31 cellular contexts compared by ENCODE assay signal in the genomic region with DNA sequence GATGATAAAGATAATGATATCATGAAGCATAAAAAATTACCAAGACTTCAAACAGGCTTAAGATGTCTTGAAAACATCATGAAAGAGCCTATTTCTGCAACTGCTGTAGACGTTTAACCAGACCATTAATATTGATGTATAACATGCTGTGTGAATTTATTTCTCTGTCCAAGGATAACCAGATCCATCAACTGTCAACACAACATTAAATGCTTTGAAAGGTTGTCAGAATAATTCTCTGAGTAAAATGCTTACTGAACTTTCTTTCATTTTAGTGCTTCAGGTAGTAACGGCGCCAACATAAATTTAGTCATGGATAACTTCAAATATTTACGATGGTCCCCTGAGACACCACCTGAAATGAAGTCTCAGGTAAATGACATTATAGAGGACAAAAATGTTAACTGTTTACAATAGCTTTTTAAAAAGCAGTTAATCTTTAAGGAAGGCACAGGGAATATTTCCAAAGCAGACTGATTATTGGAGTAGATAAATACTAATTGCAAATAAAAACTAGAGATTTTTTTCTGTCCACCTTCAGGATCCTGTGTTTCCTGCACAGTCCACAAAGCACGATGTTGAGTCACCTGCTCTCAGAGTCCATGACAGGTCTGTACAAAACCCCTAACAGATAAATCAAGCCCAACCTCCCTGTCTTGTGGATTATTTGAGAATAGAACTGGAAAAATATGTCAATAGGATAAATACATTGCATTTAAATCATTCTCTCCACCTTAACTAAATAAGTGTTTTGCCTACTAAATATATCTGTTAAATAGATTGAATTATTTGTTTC.
"Had no signal": no experiment of that assay in that cellular context is flagged by ENCODE, and none has a peak within 500 bp of the region (broad histone marks: within the 10 kb centered on the region; RNA-seq: fewer than 3 reads in every experiment).

No MANE protein-coding gene starts in this region.

- H3K4me1 Mint-ChIP-seq: activated CD4-positive, alpha-beta T cell treated with anti-CD3 and anti-CD28 coated beads for 36 hours; activated CD4-positive, alpha-beta T cell treated with anti-CD3 and anti-CD28 coated beads, Interleukin-2, amount 10 ng/mL, durations not matched to agents 7 days and 5 days; activated naive CD4-positive, alpha-beta T cell treated with anti-CD3 and anti-CD28 coated beads, Interleukin-2, amount 50 U/mL, for 24 hours; activated naive CD8-positive, alpha-beta T cell treated with anti-CD3 and anti-CD28 coated beads, Interleukin-2, amount 10 ng/mL, durations not matched to agents 7 days and 5 days had no signal

- H3K27ac Mint-ChIP-seq: activated CD4-positive, alpha-beta T cell treated with anti-CD3 and anti-CD28 coated beads for 36 hours; activated CD4-positive, alpha-beta T cell treated with anti-CD3 and anti-CD28 coated beads, Interleukin-2, amount 10 ng/mL, durations not matched to agents 7 days and 5 days; activated CD8-positive, alpha-beta T cell treated with anti-CD3 and anti-CD28 coated beads, Interleukin-2, amount 10 ng/mL, durations not matched to agents 7 days and 5 days; activated naive CD4-positive, alpha-beta T cell treated with anti-CD3 and anti-CD28 coated beads, Interleukin-2, amount 50 U/mL, for 24 hours; activated naive CD8-positive, alpha-beta T cell treated with anti-CD3 and anti-CD28 coated beads, Interleukin-2, amount 10 ng/mL, durations not matched to agents 7 days and 5 days; activated T-cell treated with anti-CD3 and anti-CD28 coated beads, Interleukin-2, amount 50 U/mL, for 24 hours; activated T-helper 2 cell treated with anti-CD3 and anti-CD28 coated beads, Interferon-gamma antibody, Interleukin-2, Interleukin-4, amounts not matched to agents 10 μg/mL and 5 μg/mL and 100 μg/mL, durations not matched to agents 14 hours and 24 hours and 36 hours had no signal

- H3K36me3 Mint-ChIP-seq: activated naive CD4-positive, alpha-beta T cell treated with anti-CD3 and anti-CD28 coated beads, Interleukin-2, amount 50 U/mL, for 24 hours; activated naive CD8-positive, alpha-beta T cell treated with anti-CD3 and anti-CD28 coated beads, Interleukin-2, amount 10 ng/mL, durations not matched to agents 7 days and 5 days had no signal

- H3K4me3 Mint-ChIP-seq: activated CD4-positive, alpha-beta T cell treated with anti-CD3 and anti-CD28 coated beads for 36 hours; activated CD4-positive, alpha-beta T cell treated with anti-CD3 and anti-CD28 coated beads, Interleukin-2, amount 10 ng/mL, durations not matched to agents 7 days and 5 days; activated CD8-positive, alpha-beta T cell treated with anti-CD3 and anti-CD28 coated beads, Interleukin-2, amount 10 ng/mL, durations not matched to agents 7 days and 5 days; activated naive CD4-positive, alpha-beta T cell treated with anti-CD3 and anti-CD28 coated beads, Interleukin-2, amount 50 U/mL, for 24 hours; activated naive CD8-positive, alpha-beta T cell treated with anti-CD3 and anti-CD28 coated beads, Interleukin-2, amount 10 ng/mL, durations not matched to agents 7 days and 5 days; activated T-cell treated with anti-CD3 and anti-CD28 coated beads, Interleukin-2, amount 50 U/mL, for 24 hours had no signal

- H3K36me3 ChIP-seq: ascending aorta, Peyer's patch had no signal

- H3K4me1 ChIP-seq: ascending aorta, Peyer's patch had no signal

- H3K4me3 ChIP-seq: ascending aorta, K562, Peyer's patch had no signal

- H3K27ac ChIP-seq: ascending aorta, Peyer's patch had no signal

- DNase-seq: activated CD4-positive, alpha-beta T cell treated with anti-CD3 and anti-CD28 coated beads for 36 hours; activated CD4-positive, alpha-beta T cell treated with anti-CD3 and anti-CD28 coated beads, Interleukin-2, amount 10 ng/mL, durations not matched to agents 7 days and 5 days; activated CD4-positive, alpha-beta T cell treated with anti-CD3 and anti-CD28 coated beads, Interleukin-2, amount 50 U/mL, for 48 hours; activated CD8-positive, alpha-beta T cell treated with anti-CD3 and anti-CD28 coated beads, Interleukin-2, amount 10 ng/mL, durations not matched to agents 7 days and 5 days; activated gamma-delta T cell; activated naive CD4-positive, alpha-beta T cell treated with Interleukin-2 at 50 U/mL for 16 hours; activated naive CD8-positive, alpha-beta T cell treated with anti-CD3 and anti-CD28 coated beads, Interleukin-2, amount 10 ng/mL, durations not matched to agents 7 days and 5 days; activated T-cell treated with anti-CD3 and anti-CD28 coated beads, Interleukin-2, amount 50 U/mL, for 24 hours; amygdala; caudate nucleus; NCI-H1105; NCI-H1417 treated with DMSO at 0.1 percent for 48 hours; NCI-H187 treated with DMSO at 0.1 percent for 48 hours; NCI-H2081; NCI-H2171 treated with DMSO at 0.1 percent for 48 hours; NCI-H2227 treated with DMSO at 0.1 percent for 48 hours; NCI-H446 treated with DMSO at 0.1 percent for 48 hours; NCI-H524; NCI-H748 treated with DMSO at 0.1 percent for 48 hours; NK-92 treated with Interleukin-12 subunit alpha and Interleukin-12 subunit beta, amount 100 ng/mL, for 24 hours; PC-3; Peyer's patch; RPMI8226; SIG-M5; SW 1271 had no signal

- H3K9me3 Mint-ChIP-seq: activated naive CD4-positive, alpha-beta T cell treated with anti-CD3 and anti-CD28 coated beads, Interleukin-2, amount 50 U/mL, for 24 hours had no signal

- ATAC-seq: activated CD4-positive, alpha-beta T cell treated with anti-CD3 and anti-CD28 coated beads for 36 hours; activated CD8-positive, alpha-beta T cell treated with anti-CD3 and anti-CD28 coated beads, Interleukin-2, amount 10 ng/mL, durations not matched to agents 7 days and 5 days; K562; PC-3; Right ventricle myocardium inferior; SK-N-SH treated with all-trans-retinoic acid at 6 μM for 48 hours had no signal

- H3K27me3 ChIP-seq: ascending aorta, Peyer's patch had no signal

- H3K27me3 Mint-ChIP-seq: activated CD4-positive, alpha-beta T cell treated with anti-CD3 and anti-CD28 coated beads for 36 hours; activated CD4-positive, alpha-beta T cell treated with anti-CD3 and anti-CD28 coated beads, Interleukin-2, amount 10 ng/mL, durations not matched to agents 7 days and 5 days; activated naive CD4-positive, alpha-beta T cell treated with anti-CD3 and anti-CD28 coated beads, Interleukin-2, amount 50 U/mL, for 24 hours; activated naive CD8-positive, alpha-beta T cell treated with anti-CD3 and anti-CD28 coated beads, Interleukin-2, amount 10 ng/mL, durations not matched to agents 7 days and 5 days; activated T-cell treated with anti-CD3 and anti-CD28 coated beads, Interleukin-2, amount 50 U/mL, for 24 hours had no signal
